In the genomic region with DNA sequence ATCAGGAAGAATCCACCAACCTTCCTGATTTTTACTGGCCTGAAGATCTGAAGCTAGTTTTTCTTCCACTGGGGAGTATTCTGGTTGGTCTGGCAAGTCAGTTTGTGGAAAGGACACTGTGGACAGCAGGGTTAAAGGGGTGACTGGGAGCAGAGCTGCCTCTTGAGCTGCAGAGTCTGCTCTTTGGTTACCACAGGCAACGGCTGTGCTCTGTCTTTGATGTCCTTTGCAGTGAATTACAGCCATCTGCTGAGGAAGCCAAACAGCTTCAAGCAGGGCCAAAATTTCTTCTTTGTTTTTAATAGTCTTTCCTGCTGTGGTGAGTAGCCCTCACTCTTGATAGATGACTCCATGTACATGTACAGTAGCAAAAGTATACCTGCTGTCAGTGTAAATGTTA, we compare ENCODE assay signal across 20 cellular contexts.
"Had no signal": no experiment of that assay in that cellular context is flagged by ENCODE, and none has a peak within 500 bp of the region (broad histone marks: within the 10 kb centered on the region; RNA-seq: fewer than 3 reads in every experiment).

No MANE protein-coding gene starts in this region.

- H3K9me3 ChIP-seq: esophagus squamous epithelium, left ventricle myocardium inferior, lower lobe of right lung, thyroid gland, vagina had no signal

- H3K27ac ChIP-seq: epithelial cell of prostate, esophagus squamous epithelium, left ventricle myocardium inferior, lower lobe of right lung, suprapubic skin, thyroid gland, vagina had no signal

- H3K36me3 Mint-ChIP-seq: immature natural killer cell, naive B cell, type B pancreatic cell had no signal

- H3K9me3 Mint-ChIP-seq: effector memory CD8-positive, alpha-beta T cell had no signal

- FAIRE-seq: keratinocyte had no signal

- H3K4me1 ChIP-seq: esophagus squamous epithelium, left ventricle myocardium inferior, lower lobe of right lung, suprapubic skin, vagina had no signal

- DNase-seq: effector memory CD8-positive, alpha-beta T cell; esophagus squamous epithelium; foreskin fibroblast; immature natural killer cell; left ventricle myocardium inferior; lower lobe of right lung; mesenchymal stem cell; naive B cell; right cardiac atrium; stimulated activated CD4-positive, alpha-beta T cell treated with anti-CD3 and anti-CD28 coated beads, Interleukin-2, amount 100 ng/mL, for 48 hours; stimulated activated naive CD8-positive, alpha-beta T cell treated with anti-CD3 and anti-CD28 coated beads, Interleukin-15, Interleukin-2, amounts not matched to agents 100 U/mL and 50 U/mL, for 24 hours; thyroid gland had no signal

- H3K36me3 ChIP-seq: esophagus squamous epithelium, left ventricle myocardium inferior, lower lobe of right lung, suprapubic skin, thyroid gland, vagina had no signal

- H3K27me3 Mint-ChIP-seq: progenitor cell of endocrine pancreas, type B pancreatic cell had no signal

- H3K4me3 ChIP-seq: esophagus squamous epithelium, left ventricle myocardium inferior, lower lobe of right lung, smooth muscle cell, suprapubic skin, thyroid gland, vagina had no signal

- H3K4me1 Mint-ChIP-seq: immature natural killer cell, naive B cell had no signal

- H3K27ac Mint-ChIP-seq: effector memory CD8-positive, alpha-beta T cell; immature natural killer cell; progenitor cell of endocrine pancreas; type B pancreatic cell had no signal

- H3K4me3 Mint-ChIP-seq: effector memory CD8-positive, alpha-beta T cell; immature natural killer cell; naive B cell; neural crest cell; type B pancreatic cell had no signal

- H3K27me3 ChIP-seq: esophagus squamous epithelium, suprapubic skin, thyroid gland, vagina had no signal
